ENCODE assay signal across 8 cellular contexts in genomic region chr7:98240961-98241673, GRCh38. TPM values are rescaled to one million over a fixed set of nuclear protein-coding genes. Genes with fewer than 3 reads are reported as not detected.
DNase-seq lines count a peak whose midpoint lies in the region; ATAC-seq and FAIRE-seq lines count a peak whose summit lies in the region.

No MANE protein-coding gene starts in this region.

- ATAC-seq in sciatic nerve (peak; percentile 40), HG03460 (IDR thresholded peaks at IDR 0.05; ENCODE audit: unreplicated experiment) (no peak)

- intact Hi-C loops in sciatic nerve (cut with DNase I): no loop called here

- in situ Hi-C loops in G401 (cut with HindIII; ENCODE audit: low sequenced_read_pairs): no loop called here

- POLR2A ChIA-PET in activated CD4-positive, alpha-beta T cell treated with anti-CD3 and anti-CD28 coated beads, Interleukin-2, amount 10 ng/mL, durations not matched to agents 7 days and 5 days (lab: Charles Lee): no interaction called here

- no peak overlapping the region for H3K4me3 Mint-ChIP-seq in activated CD4-positive, alpha-beta T cell treated with anti-CD3 and anti-CD28 coated beads, Interleukin-2, amount 10 ng/mL, durations not matched to agents 7 days and 5 days

- no peaks in the 10 kb centered on the region for H3K27me3 Mint-ChIP-seq in activated CD4-positive, alpha-beta T cell treated with anti-CD3 and anti-CD28 coated beads, Interleukin-2, amount 10 ng/mL, durations not matched to agents 7 days and 5 days

- CTCF ChIA-PET in activated CD4-positive, alpha-beta T cell treated with anti-CD3 and anti-CD28 coated beads, Interleukin-2, amount 10 ng/mL, durations not matched to agents 7 days and 5 days (lab: Charles Lee): interaction anchor here (1.0 to 1.1 kb wide), 2 partner anchors 10 kb away, joined by 3 read pairs; no protein-coding TSS in a partner anchor

- no peak for FAIRE-seq in HTR-8/SVneo (lab: Jason Lieb, UNC)

- peak; percentile 25 for DNase-seq in A172 (ENCODE audit: low spot score)
- DNase-seq in G401 (ENCODE audit: low spot score): peak; percentile 19
- peak; percentile 53 for DNase-seq in HTR-8/SVneo (ENCODE audit: insufficient read length, low spot score)
- DNase-seq in activated CD4-positive, alpha-beta T cell treated with anti-CD3 and anti-CD28 coated beads, Interleukin-2, amount 10 ng/mL, durations not matched to agents 7 days and 5 days: peak; percentile 30
- peak; percentile 25 for DNase-seq in glomerular visceral epithelial cell (ENCODE audit: extremely low spot score)
- DNase-seq in sciatic nerve (ENCODE audit: low spot score): no peak
- no peak for DNase-seq in NCI-H2029 (lab: John Stamatoyannopoulos, UW)

- H3K36me3 Mint-ChIP-seq in activated CD4-positive, alpha-beta T cell treated with anti-CD3 and anti-CD28 coated beads, Interleukin-2, amount 10 ng/mL, durations not matched to agents 7 days and 5 days (ENCODE audit: low read depth): peaks cover 44% of the 10 kb centered on the region

- H3K4me1 Mint-ChIP-seq in activated CD4-positive, alpha-beta T cell treated with anti-CD3 and anti-CD28 coated beads, Interleukin-2, amount 10 ng/mL, durations not matched to agents 7 days and 5 days: no peaks in the 10 kb centered on the region

- no peaks in the 10 kb centered on the region for H3K9me3 Mint-ChIP-seq in activated CD4-positive, alpha-beta T cell treated with anti-CD3 and anti-CD28 coated beads, Interleukin-2, amount 10 ng/mL, durations not matched to agents 7 days and 5 days

- peak overlapping the region; percentile 19 for H3K27ac Mint-ChIP-seq in activated CD4-positive, alpha-beta T cell treated with anti-CD3 and anti-CD28 coated beads, Interleukin-2, amount 10 ng/mL, durations not matched to agents 7 days and 5 days

RNA-seq across cellular contexts. Expression of gene TECPR1, which starts 10.9 kb away (rescaled TPM):
- 16.7 and 17.4 TPM in 2 replicates for total RNA-seq in A172 (2014; rRNA removed; shearing (Covaris generic))
- 13.6 and 53.5 TPM in 2 replicates for total RNA-seq in G401 (2014; rRNA removed; shearing (Covaris generic))
- total RNA-seq in activated CD4-positive, alpha-beta T cell treated with anti-CD3 and anti-CD28 coated beads, Interleukin-2, amount 10 ng/mL, durations not matched to agents 7 days and 5 days: 10 to 100 TPM; 82.5 to 99.2 TPM
- 34.9 TPM for total RNA-seq in sciatic nerve

RNA-seq across cellular contexts. Expression of gene BHLHA15, which starts 29.9 kb away (rescaled TPM):
- not detected in 2 replicates for total RNA-seq in A172 (2014; rRNA removed; shearing (Covaris generic))
- 0.37 TPM in 1 of 2 replicates, not detected in the other for total RNA-seq in G401 (2014; rRNA removed; shearing (Covaris generic))
- total RNA-seq in activated CD4-positive, alpha-beta T cell treated with anti-CD3 and anti-CD28 coated beads, Interleukin-2, amount 10 ng/mL, durations not matched to agents 7 days and 5 days: not detected
- total RNA-seq in sciatic nerve: not detected

RNA-seq across cellular contexts. Expression of gene BRI3, which starts 40.4 kb away (rescaled TPM):
- 107 and 132 TPM in 2 replicates for total RNA-seq in A172 (2014; rRNA removed; shearing (Covaris generic))
- 87.6 and 99.9 TPM in 2 replicates for total RNA-seq in G401 (2014; rRNA removed; shearing (Covaris generic))
- total RNA-seq in activated CD4-positive, alpha-beta T cell treated with anti-CD3 and anti-CD28 coated beads, Interleukin-2, amount 10 ng/mL, durations not matched to agents 7 days and 5 days: 10 to 100 TPM; 42.0 to 48.3 TPM
- total RNA-seq in sciatic nerve: 132 TPM

Comparison
In these comparisons a context has a peak if more than half of its experiments do, and no peak if none do; other contexts are left out.
1. DNase-seq: peak in A172 (single experiment), G401 (single experiment), HTR-8/SVneo (single experiment), activated CD4-positive, alpha-beta T cell treated with anti-CD3 and anti-CD28 coated beads, Interleukin-2, amount 10 ng/mL, durations not matched to agents 7 days and 5 days (single experiment) and glomerular visceral epithelial cell (single experiment); none in sciatic nerve (single experiment) and NCI-H2029 (single experiment).